In genomic region chr7:20172736-20173334, GRCh38 we compare ENCODE assay signal across 8 cellular contexts. TPM values are rescaled to one million over a fixed set of nuclear protein-coding genes. Genes with fewer than 3 reads are reported as not detected.
DNase-seq lines count a peak whose midpoint lies in the region; ATAC-seq and TF ChIP-seq lines count a peak whose summit lies in the region.

No MANE protein-coding gene starts in this region.

- H3K79me2 ChIP-seq in Karpas-422 (ENCODE audit: low read length) (peaks cover 47% of the 10 kb centered on the region), parathyroid adenoma (no peaks in the 10 kb centered on the region)

- H3K4me2 ChIP-seq in Karpas-422 (ENCODE audit: low read depth, low read length, poor library complexity, severe bottlenecking) = peak overlapping the region; percentile 15
- H3K4me2 ChIP-seq in parathyroid adenoma (ENCODE audit: low read length) = no peak overlapping the region

- H4K20me1 ChIP-seq in Karpas-422 (ENCODE audit: insufficient read depth, low read depth, low read length) = no peaks in the 10 kb centered on the region

- DNase-seq in AML-193 (lab: John Stamatoyannopoulos, UW) (peak; percentile 15 to 25), Karpas-422 (peak; percentile 70), SJSA1 (ENCODE audit: low read depth in 1 of 2, low spot score in 2 of 2) (peak; percentile 45 to 52), fibroblast of mammary gland (ENCODE audit: low read depth) (peak; percentile 66), coronary artery (ENCODE audit: low spot score) (no peak)

- H3K9me3 ChIP-seq in Karpas-422 (ENCODE audit: low read length) = no peaks in the 10 kb centered on the region
- H3K9me3 ChIP-seq in SJSA1 (replicated peaks) = no peaks in the 10 kb centered on the region
- no peaks in the 10 kb centered on the region for H3K9me3 ChIP-seq in parathyroid adenoma (ENCODE audit: control insufficient read depth, low read length)

- H3K27ac ChIP-seq in Karpas-422 (ENCODE audit: low read length) (peak overlapping the region; percentile 1; the same call in 1 of the 2 replicates), SJSA1 (no peak overlapping the region), parathyroid adenoma (no peak overlapping the region), coronary artery (no peak overlapping the region)

- TF ChIP-seq CTCF in GM12874 (IDR thresholded peaks at IDR 0.05; ENCODE audit: insufficient read depth, low read depth, low read length) (peak; percentile 50), fibroblast of mammary gland (conservative IDR thresholded peaks at IDR 0.05; ENCODE audit: control insufficient read depth, insufficient read depth, low read depth, low read length) (peak; percentile 71), parathyroid adenoma (IDR thresholded peaks at IDR 0.05) (peak; percentile 49), coronary artery (IDR thresholded peaks at IDR 0.05) (no peak)

- no peaks in the 10 kb centered on the region for H3K27me3 ChIP-seq in Karpas-422 (ENCODE audit: low read length)
- H3K27me3 ChIP-seq in SJSA1 (replicated peaks) = no peaks in the 10 kb centered on the region
- H3K27me3 ChIP-seq in parathyroid adenoma (ENCODE audit: control insufficient read depth, insufficient read depth, low read length) = no peaks in the 10 kb centered on the region

- H3K4me1 ChIP-seq in Karpas-422 (ENCODE audit: low read length) (peaks cover 31% of the 10 kb centered on the region), SJSA1 (replicated peaks) (no peaks in the 10 kb centered on the region), parathyroid adenoma (no peaks in the 10 kb centered on the region)

- no peaks in the 10 kb centered on the region for H3K9me2 ChIP-seq in Karpas-422 (replicated peaks; ENCODE audit: insufficient read depth, low read length)

- H2AFZ ChIP-seq in Karpas-422 (ENCODE audit: low read length) (no peak overlapping the region), parathyroid adenoma (no peak overlapping the region)

- ATAC-seq in HG02571 (IDR thresholded peaks at IDR 0.05; ENCODE audit: unreplicated experiment) = no peak

- H3K4me3 ChIP-seq in Karpas-422 (ENCODE audit: low read length) (no peak overlapping the region), SJSA1 (no peak overlapping the region), fibroblast of mammary gland (ENCODE audit: control insufficient read depth, low read depth, low read length) (no peak overlapping the region), parathyroid adenoma (ENCODE audit: low read depth, low read length) (no peak overlapping the region), coronary artery (no peak overlapping the region)

- H3K36me3 ChIP-seq in Karpas-422 (ENCODE audit: insufficient read depth, low read length) = no peaks in the 10 kb centered on the region
- no peaks in the 10 kb centered on the region for H3K36me3 ChIP-seq in SJSA1
- no peaks in the 10 kb centered on the region for H3K36me3 ChIP-seq in parathyroid adenoma (ENCODE audit: control insufficient read depth, insufficient read depth, low read length)

- H3K9ac ChIP-seq in Karpas-422 (ENCODE audit: low read length) (no peak overlapping the region), parathyroid adenoma (no peak overlapping the region)

RNA-seq across cellular contexts. Expression of gene MACC1, which starts 44.3 kb away (rescaled TPM):
- 30.4 and 49.9 TPM in 2 replicates for total RNA-seq in Karpas-422 (2014; rRNA removed; shearing (Covaris generic); ENCODE audit: low replicate concordance)
- not detected in 2 replicates for total RNA-seq in SJSA1 (2014; rRNA removed; shearing (Covaris generic))

Comparison
In these comparisons a context has a peak if more than half of its experiments do, and no peak if none do; other contexts are left out.
1. RNA of gene MACC1, which starts 44.3 kb away (total RNA-seq): 30.4 to 49.9 TPM in Karpas-422; not detected in SJSA1; every median in the first group is over 10 times any median in the second.